Comparison of ENCODE assay signal across 8 cellular contexts in genomic region chr15:75274509-75275107, GRCh38. TPM values are rescaled to one million over a fixed set of nuclear protein-coding genes. Genes with fewer than 3 reads are reported as not detected.
DNase-seq lines count a peak whose midpoint lies in the region; ATAC-seq and TF ChIP-seq lines count a peak whose summit lies in the region.
"Not testable (repeated sequence)": the region's sequence is repeated elsewhere in the genome, so short reads cannot be mapped to it uniquely, and the experiment has no call there.
"Had no signal": no experiment of that assay in that cellular context is flagged by ENCODE, and none has a peak within 500 bp of the region (broad histone marks: within the 10 kb centered on the region; RNA-seq: fewer than 3 reads in every experiment).

No MANE protein-coding gene starts in this region.

- TF ChIP-seq EP300 in esophagus muscularis mucosa (IDR thresholded peaks at IDR 0.05) = not testable (repeated sequence)

- H3K36me3 ChIP-seq in esophagus muscularis mucosa = not testable (repeated sequence)

- not testable (repeated sequence) for TF ChIP-seq POLR2A in esophagus muscularis mucosa (IDR thresholded peaks at IDR 0.05; ENCODE audit: low read depth)

- H3K36me3 Mint-ChIP-seq in T-helper 17 cell (ENCODE audit: low read depth); memory B cell: not testable (repeated sequence)

- H3K27me3 Mint-ChIP-seq in T-helper 17 cell, memory B cell: not testable (repeated sequence)

- peak; percentile 24 to 57 (median 50) for TF ChIP-seq CTCF in esophagus muscularis mucosa (IDR thresholded peaks at IDR 0.05)

- not testable (repeated sequence) for H3K27me3 ChIP-seq in esophagus muscularis mucosa

- DNase-seq in T-helper 17 cell = peak in 2 of 3 donors; percentile 22 to 47
- peak; percentile 18 for DNase-seq in activated effector memory CD4-positive, alpha-beta T cell treated with Interleukin-2 at 50 U/mL for 16 hours
- peak; percentile 91 for DNase-seq in esophagus muscularis mucosa (ENCODE audit: extremely low spot score)
- peak; percentile 72 to 89 for DNase-seq in memory B cell (ENCODE audit: low spot score in 2 of 2)
- peak; percentile 30 for DNase-seq in stimulated activated CD4-positive, alpha-beta T cell treated with anti-CD3 and anti-CD28 coated beads, Interleukin-2, amount 100 ng/mL, for 4 hours (ENCODE audit: low read depth)

- H3K4me1 Mint-ChIP-seq in T-helper 17 cell, memory B cell: not testable (repeated sequence)

- not testable (repeated sequence) for H3K27ac Mint-ChIP-seq in T-helper 17 cell, memory B cell

- not testable (repeated sequence) for H3K4me1 ChIP-seq in esophagus muscularis mucosa

- not testable (repeated sequence) for H3K9me3 ChIP-seq in T-helper 17 cell (ENCODE audit: control insufficient read depth, low read length, poor library complexity, severe bottlenecking); esophagus muscularis mucosa

- intact Hi-C loops in esophagus muscularis mucosa (cut with DNase I) = not testable (repeated sequence)

- not testable (repeated sequence) for H3K4me3 ChIP-seq in esophagus muscularis mucosa

- H3K27ac ChIP-seq in esophagus muscularis mucosa (replicated peaks in 1 of 4) = not testable (repeated sequence)

- ATAC-seq in GM18502 (IDR thresholded peaks at IDR 0.05; ENCODE audit: poor library complexity, unreplicated experiment) (peak; percentile 79), HG02970 (IDR thresholded peaks at IDR 0.05; ENCODE audit: low FRiP score, unreplicated experiment) (peak; percentile 75), T-helper 17 cell (peak; percentile 65), memory B cell (ENCODE audit: low read depth) (peak; percentile 93)

- not testable (repeated sequence) for H3K4me3 Mint-ChIP-seq in T-helper 17 cell, memory B cell

- WGBS in esophagus muscularis mucosa = 71% methylated on average over 5 of the region's 5 CpGs

- H3K9me3 Mint-ChIP-seq in memory B cell = not testable (repeated sequence)

RNA-seq across cellular contexts. Expression of gene GOLGA6D, which starts 8.0 kb away (rescaled TPM):
- total RNA-seq in T-helper 17 cell = under 1 TPM in 1 of 2 donors, not detected in 1; 0.10 TPM
- total RNA-seq in esophagus muscularis mucosa = not detected
- total RNA-seq: occipital lobe had no signal

RNA-seq across cellular contexts. Expression of gene GOLGA6C, which starts 16.5 kb away (rescaled TPM):
- total RNA-seq in T-helper 17 cell = not detected
- not detected for total RNA-seq in esophagus muscularis mucosa
- total RNA-seq: occipital lobe had no signal

Comparison
In these comparisons a context has a peak if more than half of its experiments do, and no peak if none do; other contexts are left out.
1. DNase-seq: peak in every context shown above with its lines; median percentile 91 in esophagus muscularis mucosa; 80 in memory B cell; 34 in T-helper 17 cell; 30 in stimulated activated CD4-positive, alpha-beta T cell treated with anti-CD3 and anti-CD28 coated beads, Interleukin-2, amount 100 ng/mL, for 4 hours; 18 in activated effector memory CD4-positive, alpha-beta T cell treated with Interleukin-2 at 50 U/mL for 16 hours.